8 cellular contexts compared by ENCODE assay signal in genomic region chr3:41961750-41962679, GRCh38. TPM values are rescaled to one million over a fixed set of nuclear protein-coding genes. Genes with fewer than 3 reads are reported as not detected.
DNase-seq lines count a peak whose midpoint lies in the region; TF ChIP-seq lines count a peak whose summit lies in the region.

ULK4 (minus strand) TSS chr3:41962103; CDS start chr3:41954759, 7,344 bp downstream.

- H3K27ac Mint-ChIP-seq in neural crest cell (ENCODE audit: unreplicated experiment) = peak within 1 kb of the TSS; percentile 99

- H3K79me2 ChIP-seq in MM.1S (ENCODE audit: low read length) = 0 out of 2 replicates have a peak, but pooled peaks cover 3% of the 10 kb centered on the region

- H3K9me3 Mint-ChIP-seq in neural crest cell = no peaks in the 10 kb centered on the region

- peaks cover 3% of the 10 kb centered on the region for H3K27me3 Mint-ChIP-seq in neural crest cell (ENCODE audit: low read depth)

- no peaks in the 10 kb centered on the region for H3K36me3 Mint-ChIP-seq in neural crest cell (ENCODE audit: low read depth)

- no peaks in the 10 kb centered on the region for H3K9me2 ChIP-seq in MM.1S (replicated peaks; ENCODE audit: insufficient read depth, low read length)

- H3K4me1 ChIP-seq in ES-I3 (ENCODE audit: insufficient read depth, low read length) (no peaks in the 10 kb centered on the region), HAP-1 (peaks cover 5% of the 10 kb centered on the region), MM.1S (ENCODE audit: low read length) (peaks cover 7% of the 10 kb centered on the region; the same call in 1 of the 2 replicates), stomach smooth muscle (ENCODE audit: control insufficient read depth, insufficient read depth, low read length) (peaks cover 10% of the 10 kb centered on the region)

- H3K4me3 Mint-ChIP-seq in neural crest cell = peak within 1 kb of the TSS; percentile 99

- H4K20me1 ChIP-seq in MM.1S (ENCODE audit: insufficient read depth, low read length) = no peaks in the 10 kb centered on the region

- H3F3A ChIP-seq in MM.1S (ENCODE audit: insufficient read depth, low read length) = peaks cover 11% of the 10 kb centered on the region

- peaks cover 16% of the 10 kb centered on the region for H3K4me1 Mint-ChIP-seq in neural crest cell

- H3K27me3 ChIP-seq in HAP-1 (ENCODE audit: low read depth) (no peaks in the 10 kb centered on the region), MM.1S (replicated peaks; ENCODE audit: insufficient read depth, low read length) (no peaks in the 10 kb centered on the region), stomach smooth muscle (ENCODE audit: control insufficient read depth in 1 of 2, insufficient read depth in 2 of 2, low read length in 2 of 2) (no peaks in the 10 kb centered on the region)

- peak within 1 kb of the TSS; percentile 96 for H3K4me3 ChIP-seq in HAP-1
- peak within 1 kb of the TSS; percentile 70 for H3K4me3 ChIP-seq in MM.1S (ENCODE audit: low read length)
- H3K4me3 ChIP-seq in foreskin fibroblast (ENCODE audit: low read depth in 1 of 2, low read length in 2 of 2) = peak within 1 kb of the TSS; percentile 75 to 86
- H3K4me3 ChIP-seq in stomach smooth muscle (ENCODE audit: low read length in 2 of 2) = peak within 1 kb of the TSS; percentile 80 to 91

- in situ Hi-C loops in HAP-1 (cut with MboI; ENCODE audit: low sequenced_read_pairs) = no loop called here

- H3K9me3 ChIP-seq in ES-I3 (ENCODE audit: control insufficient read depth, insufficient read depth, low read length) = no peaks in the 10 kb centered on the region
- H3K9me3 ChIP-seq in HAP-1 = no peaks in the 10 kb centered on the region
- H3K9me3 ChIP-seq in MM.1S (replicated peaks; ENCODE audit: insufficient read depth, low read length) = no peaks in the 10 kb centered on the region
- no peaks in the 10 kb centered on the region for H3K9me3 ChIP-seq in stomach smooth muscle (ENCODE audit: control insufficient read depth in 2 of 2, low read length in 2 of 2)

- TF ChIP-seq CTCF in MM.1S (IDR thresholded peaks at IDR 0.05; ENCODE audit: low read length) = no peak
- TF ChIP-seq CTCF in foreskin fibroblast (IDR thresholded peaks at IDR 0.05; ENCODE audit: low read depth, low read length) = no peak
- no peak for TF ChIP-seq CTCF in neural crest cell (conservative IDR thresholded peaks at IDR 0.05)

- H3K9ac ChIP-seq in ES-I3 (ENCODE audit: low read depth, low read length) = peak within 1 kb of the TSS; percentile 76; the same call in 1 of the 2 replicates
- peak within 1 kb of the TSS; percentile 75 for H3K9ac ChIP-seq in MM.1S (ENCODE audit: low read length)
- H3K9ac ChIP-seq in stomach smooth muscle (ENCODE audit: low read length in 2 of 2) = peak within 1 kb of the TSS; percentile 84 to 87

- H2AFZ ChIP-seq in MM.1S (ENCODE audit: low read length) = peak within 1 kb of the TSS; percentile 94

- H3K27ac ChIP-seq in MM.1S (ENCODE audit: low read length) (peak within 1 kb of the TSS; percentile 74), stomach smooth muscle (ENCODE audit: low read length) (peak within 1 kb of the TSS; percentile 82)

- DNase-seq in HAP-1 (ENCODE audit: low spot score in 2 of 2) (peak; percentile 97), MM.1S (peak; percentile 99), SIG-M5 (lab: John Stamatoyannopoulos, UW) (peak; percentile 96), activated gamma-delta T cell treated with Interleukin-2 at 50 U/mL for 16 hours (peak; percentile 93), foreskin fibroblast (peak; percentile 100), neural crest cell (ENCODE audit: low read depth, low spot score) (peak; percentile 87)

- peak within 1 kb of the TSS; percentile 92 for H3K4me2 ChIP-seq in MM.1S (ENCODE audit: low read depth, low read length)

- no peaks in the 10 kb centered on the region for H3K36me3 ChIP-seq in ES-I3 (ENCODE audit: insufficient read depth, low read length)
- H3K36me3 ChIP-seq in HAP-1 (replicated peaks) = no peaks in the 10 kb centered on the region; the same call in 1 of the 2 replicates
- no peaks in the 10 kb centered on the region for H3K36me3 ChIP-seq in MM.1S (replicated peaks; ENCODE audit: insufficient read depth, low read length)
- H3K36me3 ChIP-seq in stomach smooth muscle (ENCODE audit: control insufficient read depth in 2 of 2, insufficient read depth in 2 of 2, low read length in 2 of 2) = no peaks in the 10 kb centered on the region

RNA-seq across cellular contexts. Expression of gene ULK4, which starts in this region (rescaled TPM):
- total RNA-seq in neural crest cell = 10.2 and 10.4 TPM in 2 replicates

Comparison
In these comparisons a context has a peak if more than half of its experiments do, and no peak if none do; other contexts are left out.
1. Peak in every context shown above with its lines: DNase-seq, H3K4me3 ChIP-seq and H3K27ac ChIP-seq.